In the genomic region with DNA sequence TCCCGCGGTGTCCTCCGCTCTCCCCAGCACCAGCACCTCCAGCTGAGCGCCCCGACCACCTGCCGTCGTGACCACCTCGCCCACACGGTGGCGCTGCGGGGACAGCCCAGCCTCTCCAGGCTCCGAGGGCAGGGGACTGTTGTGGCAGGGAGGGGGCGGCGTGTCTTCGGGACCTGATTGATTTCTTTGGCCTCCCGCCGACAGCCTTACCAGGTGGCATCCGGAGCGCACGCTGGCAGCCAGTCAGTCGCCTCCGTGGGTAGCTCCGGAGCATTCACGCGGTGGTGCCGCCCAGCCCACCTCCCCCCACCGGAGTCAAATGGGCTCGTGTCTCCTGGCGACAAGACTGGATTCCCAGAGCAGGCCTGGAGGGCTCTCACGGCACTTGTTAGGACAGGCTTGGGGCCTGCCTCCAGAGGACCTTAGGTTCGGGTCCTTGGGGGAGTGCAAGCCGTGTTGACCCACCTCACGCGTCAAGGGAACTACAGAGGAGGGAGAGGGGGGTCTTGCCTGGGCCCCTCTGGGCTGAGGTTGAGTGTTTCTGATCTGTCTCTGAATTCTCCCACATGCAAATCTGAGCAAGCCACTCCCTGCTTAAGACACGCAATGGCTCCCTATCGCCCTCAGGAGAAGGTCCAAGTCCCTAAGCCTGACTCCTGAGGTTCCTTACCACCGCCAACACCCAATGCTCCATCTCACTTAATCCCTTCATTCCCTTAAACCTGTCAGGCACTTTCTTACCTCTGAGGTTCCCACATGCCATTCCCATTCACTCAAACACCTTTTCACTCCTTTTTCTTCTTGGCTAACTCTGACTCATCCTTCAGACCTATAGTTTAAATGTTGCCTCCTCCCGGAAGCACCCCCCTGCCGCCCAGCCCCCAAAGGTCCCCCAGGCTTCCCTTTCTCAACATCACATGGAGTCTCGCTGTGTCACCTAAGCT, we compare ENCODE assay signal across 8 cellular contexts. TPM values are rescaled to one million over a fixed set of nuclear protein-coding genes. Genes with fewer than 3 reads are reported as not detected.
DNase-seq lines count a peak whose midpoint lies in the region; ATAC-seq and TF ChIP-seq lines count a peak whose summit lies in the region.

No MANE protein-coding gene starts in this region.

- H3K27me3 Mint-ChIP-seq in Calu3 (ENCODE audit: unreplicated experiment): no peaks in the 10 kb centered on the region

- peak; percentile 80 for TF ChIP-seq CTCF in Calu3 (IDR thresholded peaks at IDR 0.05; ENCODE audit: unreplicated experiment)
- peak; percentile 84 for TF ChIP-seq CTCF in HFF-Myc (IDR thresholded peaks at IDR 0.05; ENCODE audit: low read depth, low read length, missing control alignments)
- peak; percentile 99 for TF ChIP-seq CTCF in VCaP (conservative IDR thresholded peaks at IDR 0.05)
- peak; percentile 69 to 95 (median 89) for TF ChIP-seq CTCF in spleen (IDR thresholded peaks at IDR 0.05 in 8 of 11, conservative IDR thresholded peaks at IDR 0.05 in 3 of 11)

- ATAC-seq in GM21423 (IDR thresholded peaks at IDR 0.05; ENCODE audit: unreplicated experiment): no peak

- in situ Hi-C loops in T47D (cut with HindIII; ENCODE audit: low pct_unique_long_range_greater_than_20kb, low sequenced_read_pairs): no loop called here

- H3K27ac ChIP-seq in VCaP: peak overlapping the region; percentile 41; the same call in 1 of the 2 replicates
- no peak overlapping the region for H3K27ac ChIP-seq in spleen

- no TSS peak for BruUV-seq in Calu3 (replicated peaks; lab: Mats Ljungman, UMichigan)

- H3K4me1 ChIP-seq in spleen: peaks cover 9 to 31% (median 20%) of the 10 kb centered on the region in 6 donors

- no peak for TF ChIP-seq POLR2A in spleen (IDR thresholded peaks at IDR 0.05)

- H3K4me3 Mint-ChIP-seq in Calu3 (ENCODE audit: low read depth, unreplicated experiment): peak overlapping the region; percentile 51

- CTCF ChIA-PET in Calu3 (lab: Charles Lee): interaction anchor here (0.5 to 1.4 kb wide), 9 partner anchors 18 to 90 kb away, joined by 3 to 10 read pairs (median 4); no protein-coding TSS in a partner anchor

- H3K4me1 Mint-ChIP-seq in Calu3 (ENCODE audit: low read depth, unreplicated experiment): peaks cover 9% of the 10 kb centered on the region

- intact Hi-C loops in Calu3 (cut with micrococcal nuclease; ENCODE audit: unreplicated experiment): no loop called here
- intact Hi-C loops in spleen (cut with DNase I; ENCODE audit: low total_unique reads): no loop called here

- H3K4me3 ChIP-seq in HFF-Myc (replicated peaks; ENCODE audit: low read depth, low read length) (peak overlapping the region; percentile 31), spleen (peak overlapping the region in 4 of 8 donors; percentile 13 to 53 (median 21))

- peaks cover 0 to 60% (median 0%) of the 10 kb centered on the region in 7 donors for H3K27me3 ChIP-seq in spleen (replicated peaks in 1 of 7)

- no peaks in the 10 kb centered on the region for H3K36me3 ChIP-seq in spleen

- H3K27ac Mint-ChIP-seq in Calu3 (ENCODE audit: unreplicated experiment): no peak overlapping the region

- peak; percentile 90 for DNase-seq in Calu3
- no peak for DNase-seq in HFF-Myc (ENCODE audit: extremely low read depth, low read depth)
- peak; percentile 77 to 86 for DNase-seq in NCI-H2081 (lab: John Stamatoyannopoulos, UW)
- DNase-seq in T47D (ENCODE audit: low read depth in 1 of 2, low spot score in 1 of 2): peak; percentile 67 to 88
- peak; percentile 86 for DNase-seq in iPS-NIHi11 (ENCODE audit: low spot score)
- peak; percentile 94 for DNase-seq in spleen

- H3K9me3 ChIP-seq in spleen: no peaks in the 10 kb centered on the region

- WGBS in spleen, 5 donors: 21 to 39% (median 23%) methylated on average over 21 to 40 of the region's 40 CpGs

- no peaks in the 10 kb centered on the region for H3K36me3 Mint-ChIP-seq in Calu3 (ENCODE audit: insufficient read depth, unreplicated experiment)

- no peaks in the 10 kb centered on the region for H3K9me3 Mint-ChIP-seq in Calu3 (ENCODE audit: low read depth, unreplicated experiment)

RNA-seq across cellular contexts. Expression of a gene that starts 51.2 kb away (rescaled TPM):
- total RNA-seq in Calu3 (2022) (not detected in 2 replicates), spleen (10 to 100 TPM; 12.5 to 44.9 (median 36.7) TPM)
- 10 to 100 TPM; 11.2 to 14.6 (median 13.1) TPM for polyA plus RNA-seq in spleen

Comparison
In these comparisons a context has a peak if more than half of its experiments do, and no peak if none do; other contexts are left out.
1. RNA of a gene that starts 51.2 kb away (total RNA-seq): 12.5 to 44.9 TPM in spleen; not detected in Calu3; every median in the first group is over 10 times any median in the second.
2. Peak in every context shown above with its lines, with median percentiles within 50 percentile points of each other: CTCF ChIP-seq.